23 cellular contexts compared by ENCODE assay signal in the genomic region with DNA sequence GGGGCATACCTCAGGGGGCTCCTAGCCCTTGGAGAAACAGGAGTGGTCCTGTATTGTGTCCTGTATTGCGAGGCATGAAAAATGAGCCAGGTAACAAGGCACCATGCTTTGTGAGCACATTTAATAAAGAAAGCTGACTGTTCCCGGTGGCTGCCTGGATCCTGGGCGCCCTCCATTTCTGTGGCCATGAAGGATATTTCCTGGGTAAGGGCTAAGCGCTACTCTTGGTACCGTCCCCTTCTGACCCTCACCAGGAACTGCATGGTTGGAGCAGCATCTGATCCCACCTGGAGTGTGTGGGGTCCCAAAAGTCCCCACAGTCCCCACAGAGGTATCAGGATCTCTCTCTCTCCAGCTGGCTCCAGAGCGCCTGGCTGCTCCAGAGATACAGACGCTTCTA.
DNase-seq lines count a peak whose midpoint lies in the region; ATAC-seq and TF ChIP-seq lines count a peak whose summit lies in the region.
"Had no signal": no experiment of that assay in that cellular context is flagged by ENCODE, and none has a peak within 500 bp of the region (broad histone marks: within the 10 kb centered on the region; RNA-seq: fewer than 3 reads in every experiment).

No MANE protein-coding gene starts in this region.

- H3K36me3 Mint-ChIP-seq in neural crest cell (ENCODE audit: low read depth) = peaks cover 2% of the 10 kb centered on the region
- H3K36me3 Mint-ChIP-seq: CD4-positive, CD25-positive, alpha-beta regulatory T cell had no signal

- H3K4me3 ChIP-seq in right atrium auricular region = no peak overlapping the region
- H3K4me3 ChIP-seq in left ventricle myocardium inferior = no peak overlapping the region
- H3K4me3 ChIP-seq in WERI-Rb-1 (ENCODE audit: low read depth, low read length) = no peak overlapping the region
- H3K4me3 ChIP-seq in prostate gland = no peak overlapping the region
- H3K4me3 ChIP-seq: A549, GM23248, HAP-1 had no signal

- no peak for TF ChIP-seq CTCF in right atrium auricular region (IDR thresholded peaks at IDR 0.05)
- no peak for TF ChIP-seq CTCF in left ventricle myocardium inferior (IDR thresholded peaks at IDR 0.05; ENCODE audit: borderline replicate concordance)
- no peak for TF ChIP-seq CTCF in WERI-Rb-1 (IDR thresholded peaks at IDR 0.05; ENCODE audit: low read depth, low read length)
- TF ChIP-seq CTCF in neural crest cell (conservative IDR thresholded peaks at IDR 0.05) = no peak
- no peak for TF ChIP-seq CTCF in prostate gland (IDR thresholded peaks at IDR 0.05)

- TF ChIP-seq POLR2A in prostate gland (IDR thresholded peaks at IDR 0.05) = no peak

- no peaks in the 10 kb centered on the region for H3K36me3 ChIP-seq in right atrium auricular region
- no peaks in the 10 kb centered on the region for H3K36me3 ChIP-seq in left ventricle myocardium inferior
- no peaks in the 10 kb centered on the region for H3K36me3 ChIP-seq in WERI-Rb-1
- H3K36me3 ChIP-seq in prostate gland = no peaks in the 10 kb centered on the region
- H3K36me3 ChIP-seq: HAP-1 had no signal

- ATAC-seq in GM21367 (IDR thresholded peaks at IDR 0.05; ENCODE audit: unreplicated experiment) = no peak

- no peaks in the 10 kb centered on the region for H3K27me3 Mint-ChIP-seq in neural crest cell (ENCODE audit: low read depth)

- no peak overlapping the region for H3K4me3 Mint-ChIP-seq in neural crest cell
- H3K4me3 Mint-ChIP-seq: CD4-positive, CD25-positive, alpha-beta regulatory T cell had no signal

- intact Hi-C loops in left ventricle myocardium inferior (cut with micrococcal nuclease) (no loop called here), prostate gland (cut with DNase I) (no loop called here)

- no peaks in the 10 kb centered on the region for H3K27me3 ChIP-seq in right atrium auricular region
- no peaks in the 10 kb centered on the region for H3K27me3 ChIP-seq in left ventricle myocardium inferior (ENCODE audit: low read depth)
- H3K27me3 ChIP-seq in WERI-Rb-1 (ENCODE audit: insufficient read depth, low read depth, severe bottlenecking) = no peaks in the 10 kb centered on the region
- no peaks in the 10 kb centered on the region for H3K27me3 ChIP-seq in prostate gland (replicated peaks; ENCODE audit: insufficient read depth)

- H3K27ac ChIP-seq in right atrium auricular region (no peak overlapping the region), left ventricle myocardium inferior (replicated peaks) (no peak overlapping the region), WERI-Rb-1 (peak overlapping the region; percentile 79), prostate gland (no peak overlapping the region)
- H3K27ac ChIP-seq: A549, GM23248, HL-60 had no signal

- H3K9me3 Mint-ChIP-seq in neural crest cell = no peaks in the 10 kb centered on the region
- H3K9me3 Mint-ChIP-seq: CD4-positive, CD25-positive, alpha-beta regulatory T cell had no signal

- H3K4me1 Mint-ChIP-seq in neural crest cell = peaks cover 8% of the 10 kb centered on the region

- peak; percentile 36 for DNase-seq in right atrium auricular region (ENCODE audit: low spot score)
- no peak for DNase-seq in left ventricle myocardium inferior
- peak; percentile 7 for DNase-seq in WERI-Rb-1
- DNase-seq in neural crest cell (ENCODE audit: low read depth, low spot score) = no peak
- no peak for DNase-seq in prostate gland (ENCODE audit: low spot score)
- DNase-seq in nucleus accumbens (lab: John Stamatoyannopoulos, UW) = no peak
- DNase-seq: CD4-positive, CD25-positive, alpha-beta regulatory T cell; DMS79 treated with DMSO at 0.1 percent for 48 hours; GM23248; KBM-7; MM.1S; NCI-H1048; NCI-H1417 treated with DMSO at 0.1 percent for 48 hours; NCI-H187 treated with DMSO at 0.1 percent for 48 hours; NCI-H2107; NCI-H774; NK-92 treated with Interleukin-12 subunit alpha and Interleukin-12 subunit beta, amount 100 ng/mL, for 24 hours; SIG-M5 had no signal

- H3K9me3 ChIP-seq in right atrium auricular region (no peaks in the 10 kb centered on the region), left ventricle myocardium inferior (replicated peaks) (no peaks in the 10 kb centered on the region), WERI-Rb-1 (ENCODE audit: severe bottlenecking) (no peaks in the 10 kb centered on the region), prostate gland (no peaks in the 10 kb centered on the region)
- H3K9me3 ChIP-seq: A549, HAP-1, SK-N-SH had no signal

- 92% methylated on average over 7 of the region's 7 CpGs for WGBS in prostate gland

- no peaks in the 10 kb centered on the region for H3K4me1 ChIP-seq in right atrium auricular region
- H3K4me1 ChIP-seq in left ventricle myocardium inferior = peaks cover 6% of the 10 kb centered on the region
- no peaks in the 10 kb centered on the region for H3K4me1 ChIP-seq in prostate gland (replicated peaks)
- H3K4me1 ChIP-seq: A549, HAP-1 had no signal

- peak overlapping the region; percentile 14 for H3K27ac Mint-ChIP-seq in neural crest cell (ENCODE audit: unreplicated experiment)

Comparison
In these comparisons a context has a peak if more than half of its experiments do, and no peak if none do; other contexts are left out.
1. DNase-seq: peak in right atrium auricular region (single experiment) and WERI-Rb-1 (single experiment); none in left ventricle myocardium inferior (single experiment), neural crest cell (single experiment), prostate gland (single experiment) and nucleus accumbens (0 of 56).